ENCODE assay signal across 18 cellular contexts in the genomic region with DNA sequence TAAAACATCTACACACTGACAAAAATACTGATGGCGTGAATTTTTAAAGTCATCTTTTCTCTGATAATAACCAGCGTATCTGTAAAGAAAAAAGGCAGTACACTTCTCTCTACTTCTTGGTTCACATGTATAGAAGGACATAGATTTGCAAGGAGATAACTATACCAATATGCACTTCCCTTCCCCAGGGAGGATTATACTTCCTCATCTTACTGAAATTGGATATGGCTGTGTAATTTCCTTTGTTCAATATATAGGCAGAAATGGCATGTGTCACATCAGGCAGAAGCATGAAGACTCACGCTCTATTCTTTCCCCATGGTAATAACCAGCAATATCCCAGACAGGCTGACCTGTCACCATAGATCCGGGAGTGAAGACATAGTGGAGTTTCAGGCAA.
"Had no signal": no experiment of that assay in that cellular context is flagged by ENCODE, and none has a peak within 500 bp of the region (broad histone marks: within the 10 kb centered on the region; RNA-seq: fewer than 3 reads in every experiment).

No MANE protein-coding gene starts in this region.

- H3K27ac Mint-ChIP-seq: activated naive CD4-positive, alpha-beta T cell treated with anti-CD3 and anti-CD28 coated beads for 36 hours; activated naive CD8-positive, alpha-beta T cell treated with anti-CD3 and anti-CD28 coated beads, Interleukin-2, amount 50 U/mL, for 24 hours; naive thymus-derived CD4-positive, alpha-beta T cell had no signal

- H3K4me1 ChIP-seq: esophagus squamous epithelium, left lung, parathyroid adenoma, sigmoid colon had no signal

- H3K36me3 Mint-ChIP-seq: naive thymus-derived CD4-positive, alpha-beta T cell had no signal

- H3K36me3 ChIP-seq: esophagus squamous epithelium, left lung, sigmoid colon, spleen, thoracic aorta had no signal

- FAIRE-seq: endothelial cell of umbilical vein, kidney had no signal

- H3K27me3 Mint-ChIP-seq: activated naive CD8-positive, alpha-beta T cell treated with anti-CD3 and anti-CD28 coated beads, Interleukin-2, amount 50 U/mL, for 24 hours; naive thymus-derived CD4-positive, alpha-beta T cell had no signal

- H3K9me3 ChIP-seq: esophagus squamous epithelium, left lung, sigmoid colon, spleen, thoracic aorta had no signal

- DNase-seq: activated CD4-positive, alpha-beta T cell treated with anti-CD3 and anti-CD28 coated beads, Interleukin-2, amount 50 U/mL, for 4 hours; activated CD4-positive, CD25-positive, alpha-beta regulatory T cell treated with anti-CD3 and anti-CD28 coated beads, Interleukin-2, amount 50 U/mL, for 72 hours; activated naive CD4-positive, alpha-beta T cell treated with anti-CD3 and anti-CD28 coated beads for 36 hours; activated naive CD8-positive, alpha-beta T cell treated with anti-CD3 and anti-CD28 coated beads, Interleukin-2, amount 50 U/mL, for 24 hours; activated T-cell treated with anti-CD3 and anti-CD28 coated beads for 4 hours; aorta; effector CD8-positive, alpha-beta T cell; esophagus squamous epithelium; hippocampal formation; kidney; left lung; mammary epithelial cell; naive thymus-derived CD4-positive, alpha-beta T cell; sigmoid colon; spleen had no signal

- ATAC-seq: activated naive CD8-positive, alpha-beta T cell treated with anti-CD3 and anti-CD28 coated beads, Interleukin-2, amount 50 U/mL, for 24 hours; left lung; naive thymus-derived CD4-positive, alpha-beta T cell had no signal

- H2AFZ ChIP-seq: parathyroid adenoma had no signal

- H3K4me1 Mint-ChIP-seq: activated naive CD8-positive, alpha-beta T cell treated with anti-CD3 and anti-CD28 coated beads, Interleukin-2, amount 50 U/mL, for 24 hours; naive thymus-derived CD4-positive, alpha-beta T cell had no signal

- H3K4me3 ChIP-seq: esophagus squamous epithelium, left lung, sigmoid colon, spleen, thoracic aorta had no signal

- H3K4me3 Mint-ChIP-seq: activated naive CD4-positive, alpha-beta T cell treated with anti-CD3 and anti-CD28 coated beads for 36 hours; activated naive CD8-positive, alpha-beta T cell treated with anti-CD3 and anti-CD28 coated beads, Interleukin-2, amount 50 U/mL, for 24 hours; naive thymus-derived CD4-positive, alpha-beta T cell had no signal

- H3K27ac ChIP-seq: esophagus squamous epithelium, left lung, parathyroid adenoma, sigmoid colon, spleen, thoracic aorta had no signal

- H3K9me3 Mint-ChIP-seq: activated naive CD4-positive, alpha-beta T cell treated with anti-CD3 and anti-CD28 coated beads for 36 hours had no signal

- H3K79me2 ChIP-seq: parathyroid adenoma had no signal
